Comparison of ENCODE assay signal across 24 cellular contexts in the genomic region with DNA sequence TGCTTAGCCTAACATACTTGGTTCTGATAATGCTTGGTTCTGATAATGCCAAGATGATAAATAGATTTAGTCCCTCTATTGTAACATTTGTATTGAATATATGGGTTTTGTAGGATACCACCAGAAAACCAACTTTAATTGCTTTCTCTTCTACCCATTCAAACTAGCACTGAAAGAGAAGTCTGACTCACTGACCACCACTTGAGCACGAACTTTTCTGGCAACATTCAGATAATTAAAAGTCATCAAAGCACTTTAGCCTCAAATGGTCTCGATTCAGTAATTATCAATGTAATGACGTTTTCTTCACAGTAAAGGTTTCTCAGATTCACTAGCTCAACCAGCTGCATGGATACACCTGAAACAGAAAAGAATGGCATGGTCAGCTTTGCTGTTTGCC.
DNase-seq lines count a peak whose midpoint lies in the region; ATAC-seq, FAIRE-seq and TF ChIP-seq lines count a peak whose summit lies in the region.
"Had no signal": no experiment of that assay in that cellular context is flagged by ENCODE, and none has a peak within 500 bp of the region (broad histone marks: within the 10 kb centered on the region; RNA-seq: fewer than 3 reads in every experiment).

No MANE protein-coding gene starts in this region.

- no peak overlapping the region for H3K9ac ChIP-seq in Karpas-422 (ENCODE audit: low read length)

- no peaks in the 10 kb centered on the region for H3K9me3 Mint-ChIP-seq in activated CD4-positive, alpha-beta T cell treated with anti-CD3 and anti-CD28 coated beads, Interleukin-2, amount 10 ng/mL, durations not matched to agents 24 days and 14 days
- no peaks in the 10 kb centered on the region for H3K9me3 Mint-ChIP-seq in activated T-cell treated with anti-CD3 and anti-CD28 coated beads, Interleukin-2, amount 50 U/mL, for 24 hours
- H3K9me3 Mint-ChIP-seq: endodermal cell; HFFc6; natural killer cell treated with Interleukin-12 subunit alpha and Interleukin-12 subunit beta and Interleukin-15 and Interleukin-18, amount 100 ng/mL, for 72 hours had no signal

- H3K4me1 ChIP-seq in thoracic aorta (ENCODE audit: control insufficient read depth in 1 of 2, low read depth in 2 of 2) = peaks cover 26 to 47% of the 10 kb centered on the region in 2 donors
- peaks cover 28% of the 10 kb centered on the region for H3K4me1 ChIP-seq in Karpas-422 (ENCODE audit: low read length)

- no peaks in the 10 kb centered on the region for H3K79me2 ChIP-seq in Karpas-422 (ENCODE audit: low read length)

- H3K27ac Mint-ChIP-seq in activated CD4-positive, alpha-beta T cell treated with anti-CD3 and anti-CD28 coated beads, Interleukin-2, amount 10 ng/mL, durations not matched to agents 24 days and 14 days = no peak overlapping the region
- no peak overlapping the region for H3K27ac Mint-ChIP-seq in activated T-cell treated with anti-CD3 and anti-CD28 coated beads, Interleukin-2, amount 50 U/mL, for 24 hours
- H3K27ac Mint-ChIP-seq: endodermal cell; HFFc6; natural killer cell treated with Interleukin-12 subunit alpha and Interleukin-12 subunit beta and Interleukin-15 and Interleukin-18, amount 100 ng/mL, for 72 hours had no signal

- no peak for ATAC-seq in thoracic aorta (ENCODE audit: insufficient number of reproducible peaks, low FRiP score, low read depth)
- ATAC-seq: SK-N-SH treated with all-trans-retinoic acid at 6 μM for 48 hours had no signal

- H3K9me3 ChIP-seq in thoracic aorta (no peaks in the 10 kb centered on the region), Karpas-422 (ENCODE audit: low read length) (no peaks in the 10 kb centered on the region)

- H2AFZ ChIP-seq in Karpas-422 (ENCODE audit: low read length) = no peak overlapping the region; the same call in 1 of the 2 replicates

- intact Hi-C loops in activated CD4-positive, alpha-beta T cell treated with anti-CD3 and anti-CD28 coated beads, Interleukin-2, amount 10 ng/mL, durations not matched to agents 24 days and 14 days (cut with micrococcal nuclease) = no loop called here

- no peak overlapping the region for H3K4me3 Mint-ChIP-seq in activated CD4-positive, alpha-beta T cell treated with anti-CD3 and anti-CD28 coated beads, Interleukin-2, amount 10 ng/mL, durations not matched to agents 24 days and 14 days
- no peak overlapping the region for H3K4me3 Mint-ChIP-seq in activated T-cell treated with anti-CD3 and anti-CD28 coated beads, Interleukin-2, amount 50 U/mL, for 24 hours
- H3K4me3 Mint-ChIP-seq: endodermal cell; HFFc6; natural killer cell treated with Interleukin-12 subunit alpha and Interleukin-12 subunit beta and Interleukin-15 and Interleukin-18, amount 100 ng/mL, for 72 hours had no signal

- H3K4me3 ChIP-seq in bronchial epithelial cell (ENCODE audit: low read depth, low read length) (no peak overlapping the region), thoracic aorta (no peak overlapping the region), Karpas-422 (ENCODE audit: low read length) (no peak overlapping the region)

- no peaks in the 10 kb centered on the region for H3K4me1 Mint-ChIP-seq in activated CD4-positive, alpha-beta T cell treated with anti-CD3 and anti-CD28 coated beads, Interleukin-2, amount 10 ng/mL, durations not matched to agents 24 days and 14 days
- H3K4me1 Mint-ChIP-seq in activated T-cell treated with anti-CD3 and anti-CD28 coated beads, Interleukin-2, amount 50 U/mL, for 24 hours (ENCODE audit: low read depth) = no peaks in the 10 kb centered on the region
- H3K4me1 Mint-ChIP-seq: endodermal cell had no signal

- no peaks in the 10 kb centered on the region for H4K20me1 ChIP-seq in Karpas-422 (ENCODE audit: insufficient read depth, low read depth, low read length)

- H3K27me3 Mint-ChIP-seq in activated CD4-positive, alpha-beta T cell treated with anti-CD3 and anti-CD28 coated beads, Interleukin-2, amount 10 ng/mL, durations not matched to agents 24 days and 14 days = no peaks in the 10 kb centered on the region
- H3K27me3 Mint-ChIP-seq in activated T-cell treated with anti-CD3 and anti-CD28 coated beads, Interleukin-2, amount 50 U/mL, for 24 hours = peaks cover 3% of the 10 kb centered on the region
- H3K27me3 Mint-ChIP-seq: natural killer cell treated with Interleukin-12 subunit alpha and Interleukin-12 subunit beta and Interleukin-15 and Interleukin-18, amount 100 ng/mL, for 72 hours had no signal

- H3K27me3 ChIP-seq in bronchial epithelial cell (ENCODE audit: control insufficient read depth, insufficient read depth, low read length) (no peaks in the 10 kb centered on the region), thoracic aorta (replicated peaks; ENCODE audit: insufficient read depth) (no peaks in the 10 kb centered on the region), Karpas-422 (ENCODE audit: low read length) (no peaks in the 10 kb centered on the region)

- TF ChIP-seq CTCF in bronchial epithelial cell (IDR thresholded peaks at IDR 0.05; ENCODE audit: insufficient read depth, low read length, severe bottlenecking) (no peak), thoracic aorta (IDR thresholded peaks at IDR 0.05) (no peak)

- peak; percentile 10 for DNase-seq in DMS79 treated with DMSO at 0.1 percent for 48 hours (lab: John Stamatoyannopoulos, UW)
- DNase-seq in DMS79 (lab: John Stamatoyannopoulos, UW) = no peak
- peak; percentile 13 for DNase-seq in HT1080 (ENCODE audit: low read depth)
- peak; percentile 16 for DNase-seq in bronchial epithelial cell (ENCODE audit: low read depth)
- DNase-seq in thoracic aorta (ENCODE audit: low spot score) = no peak
- DNase-seq in activated CD4-positive, alpha-beta T cell treated with anti-CD3 and anti-CD28 coated beads, Interleukin-2, amount 10 ng/mL, durations not matched to agents 24 days and 14 days = no peak
- no peak for DNase-seq in activated T-cell treated with anti-CD3 and anti-CD28 coated beads, Interleukin-2, amount 50 U/mL, for 24 hours
- no peak for DNase-seq in Karpas-422
- DNase-seq: 8988T; activated CD4-positive, alpha-beta T cell treated with anti-CD3 and anti-CD28 coated beads for 48 hours; activated CD8-positive, alpha-beta memory T cell treated with anti-CD3 and anti-CD28 coated beads, Interleukin-2, amount 50 U/mL, for 4 hours; activated gamma-delta T cell treated with Interleukin-2 at 50 U/mL for 16 hours; amniotic stem cell; C1 segment of cervical spinal cord; endodermal cell; HFFc6; hypothalamus; Kasumi-1; NK-92 treated with Interleukin-12 subunit alpha and Interleukin-12 subunit beta, amount 100 ng/mL, for 24 hours; RPMI8226; stimulated activated CD4-positive, alpha-beta T cell treated with anti-CD3 and anti-CD28 coated beads, Interleukin-2, amount 100 ng/mL, for 48 hours; substantia nigra had no signal

- FAIRE-seq in bronchial epithelial cell (lab: Jason Lieb, UNC) = peak; percentile 90

- peak overlapping the region; percentile 33 to 54 for H3K27ac ChIP-seq in thoracic aorta
- H3K27ac ChIP-seq in Karpas-422 (ENCODE audit: low read length) = no peak overlapping the region

- no peak overlapping the region for H3K4me2 ChIP-seq in Karpas-422 (ENCODE audit: low read depth, low read length, poor library complexity, severe bottlenecking)

- no peaks in the 10 kb centered on the region for H3K36me3 ChIP-seq in bronchial epithelial cell (ENCODE audit: control insufficient read depth, insufficient read depth, low read length)
- H3K36me3 ChIP-seq in thoracic aorta = no peaks in the 10 kb centered on the region
- no peaks in the 10 kb centered on the region for H3K36me3 ChIP-seq in Karpas-422 (ENCODE audit: insufficient read depth, low read length)

- H3K36me3 Mint-ChIP-seq in activated CD4-positive, alpha-beta T cell treated with anti-CD3 and anti-CD28 coated beads, Interleukin-2, amount 10 ng/mL, durations not matched to agents 24 days and 14 days (ENCODE audit: low read depth) = no peaks in the 10 kb centered on the region
- no peaks in the 10 kb centered on the region for H3K36me3 Mint-ChIP-seq in activated T-cell treated with anti-CD3 and anti-CD28 coated beads, Interleukin-2, amount 50 U/mL, for 24 hours (ENCODE audit: low read depth)
- H3K36me3 Mint-ChIP-seq: natural killer cell treated with Interleukin-12 subunit alpha and Interleukin-12 subunit beta and Interleukin-15 and Interleukin-18, amount 100 ng/mL, for 72 hours had no signal

- H3K9me2 ChIP-seq in Karpas-422 (replicated peaks; ENCODE audit: insufficient read depth, low read length) = no peaks in the 10 kb centered on the region

Comparison
In these comparisons a context has a peak if more than half of its experiments do, and no peak if none do; other contexts are left out.
1. DNase-seq: peak in DMS79 treated with DMSO at 0.1 percent for 48 hours (single experiment), HT1080 (single experiment) and bronchial epithelial cell (single experiment); none in DMS79 (single experiment), thoracic aorta (single experiment), activated CD4-positive, alpha-beta T cell treated with anti-CD3 and anti-CD28 coated beads, Interleukin-2, amount 10 ng/mL, durations not matched to agents 24 days and 14 days (single experiment), activated T-cell treated with anti-CD3 and anti-CD28 coated beads, Interleukin-2, amount 50 U/mL, for 24 hours (single experiment) and Karpas-422 (single experiment).